In genomic region chr12:113424915-113425823, GRCh38 we compare ENCODE assay signal across 8 cellular contexts. TPM values are rescaled to one million over a fixed set of nuclear protein-coding genes. Genes with fewer than 3 reads are reported as not detected.
A peak's percentile ranks its signal among the peaks of the same experiment; 100 is the strongest.
DNase-seq lines count a peak whose midpoint lies in the region; ATAC-seq and TF ChIP-seq lines count a peak whose summit lies in the region.

No MANE protein-coding gene starts in this region.

- peaks cover 3 to 19% (median 4%) of the 10 kb centered on the region in 5 donors for H3K27me3 Mint-ChIP-seq in naive thymus-derived CD8-positive, alpha-beta T cell

- TF ChIP-seq POLR2A in esophagus squamous epithelium (IDR thresholded peaks at IDR 0.05): no peak

- no peak overlapping the region for H3K27ac ChIP-seq in esophagus squamous epithelium
- no peak overlapping the region for H3K27ac ChIP-seq in tibial artery

- intact Hi-C loops in esophagus squamous epithelium (cut with DNase I): loop anchor here (10.0 kb wide), 1 partner anchor 220 kb away; no protein-coding TSS in a partner anchor
- intact Hi-C loops in tibial artery (cut with DNase I; ENCODE audit: low total_unique reads): no loop called here

- peak overlapping the region in 1 of 10 donors; percentile 9 for H3K4me3 Mint-ChIP-seq in naive thymus-derived CD8-positive, alpha-beta T cell

- DNase-seq in NCI-H748 (lab: John Stamatoyannopoulos, UW; ENCODE audit: unreplicated experiment) (peak; percentile 14), NCI-H748 treated with DMSO at 0.1 percent for 48 hours (lab: John Stamatoyannopoulos, UW) (no peak), NCI-H2196 (lab: John Stamatoyannopoulos, UW; ENCODE audit: unreplicated experiment) (peak; percentile 6), activated T-cell treated with anti-CD3 and anti-CD28 coated beads for 24 hours (ENCODE audit: low read depth) (peak; percentile 37), esophagus squamous epithelium (lab: John Stamatoyannopoulos, UW) (no peak), tibial artery (peak in 1 of 2 donors; percentile 44), H4 (ENCODE audit: low spot score) (no peak)
- peak in 8 of 10 donors; percentile 13 to 52 (median 36) for DNase-seq in naive thymus-derived CD8-positive, alpha-beta T cell

- peak overlapping the region in 2 of 10 donors; percentile 34 to 49 for H3K27ac Mint-ChIP-seq in naive thymus-derived CD8-positive, alpha-beta T cell

- no peaks in the 10 kb centered on the region for H3K36me3 Mint-ChIP-seq in naive thymus-derived CD8-positive, alpha-beta T cell

- H3K27me3 ChIP-seq in esophagus squamous epithelium: peaks cover 0 to 38% (median 0%) of the 10 kb centered on the region in 4 donors
- H3K27me3 ChIP-seq in tibial artery: peaks cover 0 to 11% of the 10 kb centered on the region in 2 donors

- POLR2A ChIA-PET in naive thymus-derived CD8-positive, alpha-beta T cell (lab: Charles Lee): no interaction called here

- peaks cover 4 to 10% (median 7%) of the 10 kb centered on the region in 4 donors for H3K4me1 Mint-ChIP-seq in naive thymus-derived CD8-positive, alpha-beta T cell

- H3K36me3 ChIP-seq in esophagus squamous epithelium (no peaks in the 10 kb centered on the region), tibial artery (no peaks in the 10 kb centered on the region)

- H3K4me1 ChIP-seq in esophagus squamous epithelium (peaks cover 8 to 24% (median 8%) of the 10 kb centered on the region in 3 donors), tibial artery (peaks cover 0 to 16% (median 10%) of the 10 kb centered on the region in 4 donors)

- WGBS in esophagus squamous epithelium, 2 donors: 40 to 65% methylated on average over 8 to 14 of the region's 20 CpGs

- H3K9me3 ChIP-seq in esophagus squamous epithelium: no peaks in the 10 kb centered on the region
- no peaks in the 10 kb centered on the region for H3K9me3 ChIP-seq in tibial artery

- H3K4me3 ChIP-seq in esophagus squamous epithelium: no peak overlapping the region
- H3K4me3 ChIP-seq in tibial artery: no peak overlapping the region

- ATAC-seq in naive thymus-derived CD8-positive, alpha-beta T cell: no peak

- H3K9me3 Mint-ChIP-seq in naive thymus-derived CD8-positive, alpha-beta T cell: no peaks in the 10 kb centered on the region

- peak; percentile 59 to 86 (median 74) for TF ChIP-seq CTCF in esophagus squamous epithelium (IDR thresholded peaks at IDR 0.05)
- TF ChIP-seq CTCF in tibial artery (IDR thresholded peaks at IDR 0.05): peak; percentile 52 to 71

RNA-seq across cellular contexts. Expression of gene SDSL, which starts 3.0 kb away (rescaled TPM):
- total RNA-seq in esophagus squamous epithelium: 1 to 10 TPM in 2 of 4 donors, under 1 TPM in 1, not detected in 1; 0.48 to 3.1 (median 1.5) TPM
- total RNA-seq in naive thymus-derived CD8-positive, alpha-beta T cell: not detected
- polyA plus RNA-seq in naive thymus-derived CD8-positive, alpha-beta T cell: not detected
- 5.0 and 7.6 TPM in 2 replicates for total RNA-seq in H4 (2014; rRNA removed; shearing (Covaris generic))

RNA-seq across cellular contexts. Expression of gene SDS, which starts 21.5 kb away (rescaled TPM):
- total RNA-seq in esophagus squamous epithelium: under 1 TPM in 1 of 4 donors, not detected in 3; 0.76 TPM
- not detected for total RNA-seq in naive thymus-derived CD8-positive, alpha-beta T cell
- polyA plus RNA-seq in naive thymus-derived CD8-positive, alpha-beta T cell: not detected
- not detected in 2 replicates for total RNA-seq in H4 (2014; rRNA removed; shearing (Covaris generic))

RNA-seq across cellular contexts. Expression of gene LHX5, which starts 46.5 kb away (rescaled TPM):
- total RNA-seq in esophagus squamous epithelium: not detected
- total RNA-seq in naive thymus-derived CD8-positive, alpha-beta T cell: not detected
- not detected for polyA plus RNA-seq in naive thymus-derived CD8-positive, alpha-beta T cell
- total RNA-seq in H4 (2014; rRNA removed; shearing (Covaris generic)): not detected in 2 replicates

Comparison
In these comparisons a context has a peak if more than half of its experiments do, and no peak if none do; other contexts are left out.
1. DNase-seq: peak in NCI-H748 (single experiment), NCI-H2196 (single experiment), activated T-cell treated with anti-CD3 and anti-CD28 coated beads for 24 hours (single experiment) and naive thymus-derived CD8-positive, alpha-beta T cell (8 of 10); none in NCI-H748 treated with DMSO at 0.1 percent for 48 hours (single experiment), esophagus squamous epithelium (single experiment) and H4 (single experiment).